Comparison of ENCODE assay signal across 14 cellular contexts in genomic region chr2:197312186-197312585, GRCh38. TPM values are rescaled to one million over a fixed set of nuclear protein-coding genes. Genes with fewer than 3 reads are reported as not detected.
DNase-seq lines count a peak whose midpoint lies in the region; ATAC-seq and TF ChIP-seq lines count a peak whose summit lies in the region.
"Had no signal": no experiment of that assay in that cellular context is flagged by ENCODE, and none has a peak within 500 bp of the region (broad histone marks: within the 10 kb centered on the region; RNA-seq: fewer than 3 reads in every experiment).

No MANE protein-coding gene starts in this region.

- no peak overlapping the region for H3K4me3 Mint-ChIP-seq in activated CD4-positive, alpha-beta memory T cell treated with anti-CD3 and anti-CD28 coated beads for 36 hours
- no peak overlapping the region for H3K4me3 Mint-ChIP-seq in activated CD4-positive, alpha-beta memory T cell treated with anti-CD3 and anti-CD28 coated beads, Interleukin-2, amount 10 ng/mL, durations not matched to agents 7 days and 5 days

- H3K9me3 Mint-ChIP-seq in activated CD4-positive, alpha-beta memory T cell treated with anti-CD3 and anti-CD28 coated beads for 36 hours, result no peaks in the 10 kb centered on the region
- no peaks in the 10 kb centered on the region for H3K9me3 Mint-ChIP-seq in activated CD4-positive, alpha-beta memory T cell treated with anti-CD3 and anti-CD28 coated beads, Interleukin-2, amount 10 ng/mL, durations not matched to agents 7 days and 5 days

- H2AFZ ChIP-seq in OCI-LY3 (ENCODE audit: low read depth, low read length) (no peak overlapping the region), parathyroid adenoma (peak overlapping the region; percentile 96)

- peaks cover 54% of the 10 kb centered on the region for H3K4me1 Mint-ChIP-seq in activated CD4-positive, alpha-beta memory T cell treated with anti-CD3 and anti-CD28 coated beads for 36 hours (ENCODE audit: low read depth)
- peaks cover 37% of the 10 kb centered on the region for H3K4me1 Mint-ChIP-seq in activated CD4-positive, alpha-beta memory T cell treated with anti-CD3 and anti-CD28 coated beads, Interleukin-2, amount 10 ng/mL, durations not matched to agents 7 days and 5 days

- H3K79me2 ChIP-seq in OCI-LY3 (ENCODE audit: low read length), result peaks cover 35% of the 10 kb centered on the region
- H3K79me2 ChIP-seq in parathyroid adenoma, result no peaks in the 10 kb centered on the region

- H3K9ac ChIP-seq in OCI-LY3 (ENCODE audit: low read length) (no peak overlapping the region), adipocyte (ENCODE audit: low read length) (no peak overlapping the region), parathyroid adenoma (no peak overlapping the region)

- no peak for TF ChIP-seq POLR2A in vagina (IDR thresholded peaks at IDR 0.05)

- no peak for DNase-seq in activated CD4-positive, alpha-beta memory T cell treated with anti-CD3 and anti-CD28 coated beads for 36 hours
- no peak for DNase-seq in activated CD4-positive, alpha-beta memory T cell treated with anti-CD3 and anti-CD28 coated beads, Interleukin-2, amount 10 ng/mL, durations not matched to agents 7 days and 5 days
- peak; percentile 37 for DNase-seq in adipocyte (ENCODE audit: low read depth)
- no peak for DNase-seq in UCSD-AML1 (lab: John Stamatoyannopoulos, UW; ENCODE audit: unreplicated experiment)
- DNase-seq in vagina (ENCODE audit: extremely low spot score in 2 of 2), result no peak
- DNase-seq: activated effector memory CD4-positive, alpha-beta T cell treated with anti-CD3 and anti-CD28 coated beads, Interleukin-2, amount 50 U/mL, for 16 hours; effector CD8-positive, alpha-beta T cell; NCI-H1092; T-helper 9 cell had no signal

- H3K27ac Mint-ChIP-seq in activated CD4-positive, alpha-beta memory T cell treated with anti-CD3 and anti-CD28 coated beads for 36 hours, result peak overlapping the region; percentile 84
- H3K27ac Mint-ChIP-seq in activated CD4-positive, alpha-beta memory T cell treated with anti-CD3 and anti-CD28 coated beads, Interleukin-2, amount 10 ng/mL, durations not matched to agents 7 days and 5 days, result no peak overlapping the region

- H3K9me3 ChIP-seq in OCI-LY3 (ENCODE audit: insufficient read depth, low read length), result no peaks in the 10 kb centered on the region
- no peaks in the 10 kb centered on the region for H3K9me3 ChIP-seq in adipocyte (ENCODE audit: control insufficient read depth, low read length)
- H3K9me3 ChIP-seq in parathyroid adenoma (ENCODE audit: control insufficient read depth, low read length), result no peaks in the 10 kb centered on the region
- no peaks in the 10 kb centered on the region for H3K9me3 ChIP-seq in vagina

- H3K36me3 ChIP-seq in OCI-LY3 (replicated peaks; ENCODE audit: low read depth, low read length), result no peaks in the 10 kb centered on the region
- H3K36me3 ChIP-seq in adipocyte (ENCODE audit: control insufficient read depth, insufficient read depth, low read length, severe bottlenecking), result no peaks in the 10 kb centered on the region
- no peaks in the 10 kb centered on the region for H3K36me3 ChIP-seq in parathyroid adenoma (ENCODE audit: control insufficient read depth, insufficient read depth, low read length)
- no peaks in the 10 kb centered on the region for H3K36me3 ChIP-seq in vagina
- H3K36me3 ChIP-seq: cardiac muscle cell had no signal

- H4K20me1 ChIP-seq in OCI-LY3 (ENCODE audit: insufficient read depth, low read length), result no peaks in the 10 kb centered on the region

- POLR2A ChIA-PET in activated CD4-positive, alpha-beta memory T cell treated with anti-CD3 and anti-CD28 coated beads for 36 hours (lab: Charles Lee), result interaction anchor here (1.0 to 6.2 kb wide), 3 partner anchors 56 to 160 kb away, joined by 3 to 33 read pairs (median 4); no protein-coding TSS in a partner anchor
- POLR2A ChIA-PET in activated CD4-positive, alpha-beta memory T cell treated with anti-CD3 and anti-CD28 coated beads, Interleukin-2, amount 10 ng/mL, durations not matched to agents 7 days and 5 days (lab: Charles Lee), result interaction anchor here (1.4 to 11.3 kb wide), 8 partner anchors 10 to 121 kb away, joined by 4 to 280 read pairs (median 44); no protein-coding TSS in a partner anchor

- H3K27me3 ChIP-seq in OCI-LY3 (ENCODE audit: low read depth, low read length) (no peaks in the 10 kb centered on the region), adipocyte (replicated peaks; ENCODE audit: control insufficient read depth, insufficient read depth, low read length) (peaks cover 14% of the 10 kb centered on the region), parathyroid adenoma (ENCODE audit: control insufficient read depth, insufficient read depth, low read length) (no peaks in the 10 kb centered on the region), vagina (no peaks in the 10 kb centered on the region)

- H3K36me3 Mint-ChIP-seq in activated CD4-positive, alpha-beta memory T cell treated with anti-CD3 and anti-CD28 coated beads for 36 hours, result peaks cover 7% of the 10 kb centered on the region
- peaks cover 22% of the 10 kb centered on the region for H3K36me3 Mint-ChIP-seq in activated CD4-positive, alpha-beta memory T cell treated with anti-CD3 and anti-CD28 coated beads, Interleukin-2, amount 10 ng/mL, durations not matched to agents 7 days and 5 days (ENCODE audit: low read depth)

- no peak overlapping the region for H3K4me3 ChIP-seq in OCI-LY3 (ENCODE audit: low read length)
- H3K4me3 ChIP-seq in adipocyte (ENCODE audit: low read length), result no peak overlapping the region
- H3K4me3 ChIP-seq in parathyroid adenoma (ENCODE audit: low read depth, low read length), result no peak overlapping the region
- no peak overlapping the region for H3K4me3 ChIP-seq in vagina
- H3K4me3 ChIP-seq: cardiac muscle cell, skin epidermis had no signal

- H3K27ac ChIP-seq in OCI-LY3 (ENCODE audit: low read length), result no peak overlapping the region
- H3K27ac ChIP-seq in parathyroid adenoma, result no peak overlapping the region
- H3K27ac ChIP-seq in vagina, result no peak overlapping the region
- H3K27ac ChIP-seq: cardiac muscle cell had no signal

- H3K4me2 ChIP-seq in OCI-LY3 (ENCODE audit: low read length) (peak overlapping the region; percentile 98; the same call in 1 of the 2 replicates), parathyroid adenoma (ENCODE audit: low read length) (no peak overlapping the region)

- H3K4me1 ChIP-seq in OCI-LY3 (ENCODE audit: low read length) (peaks cover 37% of the 10 kb centered on the region), adipocyte (ENCODE audit: control insufficient read depth, insufficient read depth, low read length) (peaks cover 9% of the 10 kb centered on the region), parathyroid adenoma (peaks cover 8% of the 10 kb centered on the region), vagina (peaks cover 25% of the 10 kb centered on the region)

- no peaks in the 10 kb centered on the region for H3K27me3 Mint-ChIP-seq in activated CD4-positive, alpha-beta memory T cell treated with anti-CD3 and anti-CD28 coated beads for 36 hours
- no peaks in the 10 kb centered on the region for H3K27me3 Mint-ChIP-seq in activated CD4-positive, alpha-beta memory T cell treated with anti-CD3 and anti-CD28 coated beads, Interleukin-2, amount 10 ng/mL, durations not matched to agents 7 days and 5 days

- TF ChIP-seq CTCF in OCI-LY3 (IDR thresholded peaks at IDR 0.05; ENCODE audit: low read depth, low read length), result no peak
- TF ChIP-seq CTCF in parathyroid adenoma (IDR thresholded peaks at IDR 0.05), result no peak
- no peak for TF ChIP-seq CTCF in vagina (IDR thresholded peaks at IDR 0.05)

- CTCF ChIA-PET in activated CD4-positive, alpha-beta memory T cell treated with anti-CD3 and anti-CD28 coated beads for 36 hours (lab: Charles Lee), result interaction anchor here (1.1 to 5.3 kb wide), 8 partner anchors 16 to 236 kb away, joined by 3 to 73 read pairs (median 8); no protein-coding TSS in a partner anchor
- CTCF ChIA-PET in activated CD4-positive, alpha-beta memory T cell treated with anti-CD3 and anti-CD28 coated beads, Interleukin-2, amount 10 ng/mL, durations not matched to agents 7 days and 5 days (lab: Charles Lee), result interaction anchor here (0.9 to 8.4 kb wide), 10 partner anchors 15 to 198 kb away, joined by 3 to 73 read pairs (median 6); no protein-coding TSS in a partner anchor

- intact Hi-C loops in activated CD4-positive, alpha-beta memory T cell treated with anti-CD3 and anti-CD28 coated beads for 36 hours (cut with micrococcal nuclease), result loop anchor here (5.0 kb wide), 3 partner anchors 45 to 180 kb away; no protein-coding TSS in a partner anchor
- intact Hi-C loops in vagina (cut with DNase I), result loop anchor here (10.0 kb wide), 2 partner anchors 117 to 187 kb away; no protein-coding TSS in a partner anchor

- no peak for ATAC-seq in GM18517 (IDR thresholded peaks at IDR 0.05; ENCODE audit: unreplicated experiment)

RNA-seq across cellular contexts. Expression of gene ANKRD44, which starts 1.6 kb away (rescaled TPM):
- 100 to 1,000 TPM; 123 to 125 TPM for total RNA-seq in activated CD4-positive, alpha-beta memory T cell treated with anti-CD3 and anti-CD28 coated beads for 36 hours
- 100 to 1,000 TPM; 214 to 246 TPM for total RNA-seq in activated CD4-positive, alpha-beta memory T cell treated with anti-CD3 and anti-CD28 coated beads, Interleukin-2, amount 10 ng/mL, durations not matched to agents 7 days and 5 days
- 46.4 TPM for total RNA-seq in vagina
